1 cellular context compared by ENCODE assay signal in the genomic region with DNA sequence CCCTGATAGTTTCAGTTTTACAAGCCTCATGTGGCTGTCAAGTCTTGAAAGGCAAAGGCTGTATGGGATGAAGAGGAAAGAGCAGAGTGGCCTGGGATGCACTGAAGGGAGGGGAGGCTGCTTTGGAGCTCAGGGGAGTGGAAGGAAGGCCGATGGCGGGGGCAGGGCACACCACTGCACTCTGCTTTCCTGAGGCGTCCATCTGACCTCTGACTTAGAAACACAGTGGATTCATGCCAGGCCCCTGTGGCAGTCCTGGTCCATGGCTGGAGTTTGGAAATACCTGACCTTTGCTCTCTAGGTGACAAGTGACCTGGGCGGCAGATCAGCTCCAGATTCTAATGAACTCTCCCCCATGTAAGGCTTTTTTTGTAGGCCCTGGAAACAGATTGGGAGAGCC.
TF ChIP-seq lines count a peak whose summit lies in the region.

No MANE protein-coding gene starts in this region.

TF ChIP-seq in liver, 16 proteins besides CTCF, POLR2A, EP300 and RAD21 (continued from another document):
- TF ChIP-seq, protein P1, sequence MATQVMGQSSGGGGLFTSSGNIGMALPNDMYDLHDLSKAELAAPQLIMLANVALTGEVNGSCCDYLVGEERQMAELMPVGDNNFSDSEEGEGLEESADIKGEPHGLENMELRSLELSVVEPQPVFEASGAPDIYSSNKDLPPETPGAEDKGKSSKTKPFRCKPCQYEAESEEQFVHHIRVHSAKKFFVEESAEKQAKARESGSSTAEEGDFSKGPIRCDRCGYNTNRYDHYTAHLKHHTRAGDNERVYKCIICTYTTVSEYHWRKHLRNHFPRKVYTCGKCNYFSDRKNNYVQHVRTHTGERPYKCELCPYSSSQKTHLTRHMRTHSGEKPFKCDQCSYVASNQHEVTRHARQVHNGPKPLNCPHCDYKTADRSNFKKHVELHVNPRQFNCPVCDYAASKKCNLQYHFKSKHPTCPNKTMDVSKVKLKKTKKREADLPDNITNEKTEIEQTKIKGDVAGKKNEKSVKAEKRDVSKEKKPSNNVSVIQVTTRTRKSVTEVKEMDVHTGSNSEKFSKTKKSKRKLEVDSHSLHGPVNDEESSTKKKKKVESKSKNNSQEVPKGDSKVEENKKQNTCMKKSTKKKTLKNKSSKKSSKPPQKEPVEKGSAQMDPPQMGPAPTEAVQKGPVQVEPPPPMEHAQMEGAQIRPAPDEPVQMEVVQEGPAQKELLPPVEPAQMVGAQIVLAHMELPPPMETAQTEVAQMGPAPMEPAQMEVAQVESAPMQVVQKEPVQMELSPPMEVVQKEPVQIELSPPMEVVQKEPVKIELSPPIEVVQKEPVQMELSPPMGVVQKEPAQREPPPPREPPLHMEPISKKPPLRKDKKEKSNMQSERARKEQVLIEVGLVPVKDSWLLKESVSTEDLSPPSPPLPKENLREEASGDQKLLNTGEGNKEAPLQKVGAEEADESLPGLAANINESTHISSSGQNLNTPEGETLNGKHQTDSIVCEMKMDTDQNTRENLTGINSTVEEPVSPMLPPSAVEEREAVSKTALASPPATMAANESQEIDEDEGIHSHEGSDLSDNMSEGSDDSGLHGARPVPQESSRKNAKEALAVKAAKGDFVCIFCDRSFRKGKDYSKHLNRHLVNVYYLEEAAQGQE (IDR thresholded peaks at IDR 0.05) = peak; percentile 63
- peak; percentile 91 for TF ChIP-seq HNF4G (IDR thresholded peaks at IDR 0.05)
- TF ChIP-seq SP1 (IDR thresholded peaks at IDR 0.05) = peak; percentile 98
- TF ChIP-seq, protein P2, sequence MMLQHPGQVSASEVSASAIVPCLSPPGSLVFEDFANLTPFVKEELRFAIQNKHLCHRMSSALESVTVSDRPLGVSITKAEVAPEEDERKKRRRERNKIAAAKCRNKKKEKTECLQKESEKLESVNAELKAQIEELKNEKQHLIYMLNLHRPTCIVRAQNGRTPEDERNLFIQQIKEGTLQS (IDR thresholded peaks at IDR 0.05) = no peak
- TF ChIP-seq GABPA (IDR thresholded peaks at IDR 0.05 in 1 of 2, conservative IDR thresholded peaks at IDR 0.05 in 1 of 2) = peak in 1 of 2 donors; percentile 12
- TF ChIP-seq YY1 (IDR thresholded peaks at IDR 0.05) = peak; percentile 87
- peak in 1 of 2 donors; percentile 80 for TF ChIP-seq EGR1 (IDR thresholded peaks at IDR 0.05; ENCODE audit: low read depth in 2 of 2)
TF ChIP-seq in liver: peak in this region for 14.
